Comparison of ENCODE assay signal across 11 cellular contexts in the genomic region with DNA sequence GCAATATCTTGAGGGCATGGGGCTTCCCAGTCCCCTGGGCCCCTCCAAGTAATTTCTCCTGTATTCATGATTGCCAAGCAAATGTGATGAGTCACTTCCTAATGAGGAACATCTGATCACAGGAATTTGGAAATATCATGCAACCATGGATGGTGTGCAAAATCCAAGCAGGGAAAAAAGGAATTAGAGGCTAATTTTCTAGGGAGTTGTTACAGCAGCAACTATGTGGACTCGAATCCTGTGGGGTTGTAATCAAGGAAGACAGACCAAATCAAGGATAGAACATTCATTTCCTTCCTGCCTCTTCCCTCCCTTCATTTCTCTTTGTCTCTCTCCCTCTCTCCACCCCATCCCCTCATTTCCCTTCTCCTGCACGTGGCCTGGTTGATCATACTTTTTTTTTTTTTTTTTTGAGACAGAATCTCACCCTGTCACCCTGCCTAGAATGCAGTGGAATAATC. TPM values are rescaled to one million over a fixed set of nuclear protein-coding genes. Genes with fewer than 3 reads are reported as not detected.
DNase-seq lines count a peak whose midpoint lies in the region; ATAC-seq and TF ChIP-seq lines count a peak whose summit lies in the region.
"Had no signal": no experiment of that assay in that cellular context is flagged by ENCODE, and none has a peak within 500 bp of the region (broad histone marks: within the 10 kb centered on the region; RNA-seq: fewer than 3 reads in every experiment).

No MANE protein-coding gene starts in this region.

- peaks cover 8% of the 10 kb centered on the region for H3K4me1 Mint-ChIP-seq in endothelial cell (ENCODE audit: unreplicated experiment)
- peaks cover 16% of the 10 kb centered on the region for H3K4me1 Mint-ChIP-seq in activated T-helper 1 cell treated with anti-CD3 and anti-CD28 coated beads, Interleukin-12 subunit alpha, Interleukin-12 subunit beta, Interleukin-2, Interleukin-4 antibody, amounts not matched to agents 30 ng/mL and 10 ng/mL and 1 ng/mL, durations not matched to agents 14 hours and 24 hours and 36 hours (ENCODE audit: low read depth)

- no peaks in the 10 kb centered on the region for H3K36me3 Mint-ChIP-seq in endothelial cell (ENCODE audit: low read depth, unreplicated experiment)
- peaks cover 2% of the 10 kb centered on the region for H3K36me3 Mint-ChIP-seq in activated T-helper 1 cell treated with anti-CD3 and anti-CD28 coated beads, Interleukin-12 subunit alpha, Interleukin-12 subunit beta, Interleukin-2, Interleukin-4 antibody, amounts not matched to agents 30 ng/mL and 10 ng/mL and 1 ng/mL, durations not matched to agents 14 hours and 24 hours and 36 hours (ENCODE audit: low read depth)
- H3K36me3 Mint-ChIP-seq: CD4-positive, alpha-beta memory T cell had no signal

- DNase-seq in left ventricle myocardium superior = no peak
- no peak for DNase-seq in right atrium auricular region (ENCODE audit: low spot score)
- DNase-seq in endothelial cell (ENCODE audit: low spot score) = no peak
- no peak for DNase-seq in RKO (ENCODE audit: low spot score)
- no peak for DNase-seq in activated T-helper 1 cell treated with anti-CD3 and anti-CD28 coated beads, Interleukin-12 subunit alpha, Interleukin-12 subunit beta, Interleukin-2, Interleukin-4 antibody, amounts not matched to agents 30 ng/mL and 10 ng/mL and 1 ng/mL, durations not matched to agents 14 hours and 24 hours and 36 hours (ENCODE audit: low spot score)
- no peak for DNase-seq in mucosa of gallbladder (ENCODE audit: low spot score)
- DNase-seq: activated naive CD4-positive, alpha-beta T cell treated with Interleukin-2 at 50 U/mL for 16 hours; CD4-positive, alpha-beta memory T cell; NCI-H1694 treated with DMSO at 0.1 percent for 48 hours; small intestine; T-helper 9 cell had no signal

- H3K27ac ChIP-seq in right atrium auricular region = no peak overlapping the region

- no peaks in the 10 kb centered on the region for H3K9me3 ChIP-seq in right atrium auricular region

- peaks cover 0 to 7% of the 10 kb centered on the region in 2 donors for H3K4me1 ChIP-seq in right atrium auricular region

- ATAC-seq in left ventricle myocardium superior = peak; percentile 69

- H3K4me3 Mint-ChIP-seq in endothelial cell (ENCODE audit: unreplicated experiment) = no peak overlapping the region
- no peak overlapping the region for H3K4me3 Mint-ChIP-seq in activated T-helper 1 cell treated with anti-CD3 and anti-CD28 coated beads, Interleukin-12 subunit alpha, Interleukin-12 subunit beta, Interleukin-2, Interleukin-4 antibody, amounts not matched to agents 30 ng/mL and 10 ng/mL and 1 ng/mL, durations not matched to agents 14 hours and 24 hours and 36 hours

- no peak overlapping the region for H3K4me3 ChIP-seq in right atrium auricular region

- intact Hi-C loops in left ventricle myocardium superior (cut with micrococcal nuclease) = no loop called here
- intact Hi-C loops in activated T-helper 1 cell treated with anti-CD3 and anti-CD28 coated beads, Interleukin-12 subunit alpha, Interleukin-12 subunit beta, Interleukin-2, Interleukin-4 antibody, amounts not matched to agents 30 ng/mL and 10 ng/mL and 1 ng/mL, durations not matched to agents 14 hours and 24 hours and 36 hours (cut with micrococcal nuclease) = no loop called here

- no peaks in the 10 kb centered on the region for H3K27me3 ChIP-seq in right atrium auricular region

- H3K36me3 ChIP-seq in right atrium auricular region = no peaks in the 10 kb centered on the region

- TF ChIP-seq CTCF in right atrium auricular region (IDR thresholded peaks at IDR 0.05) = no peak
- no peak for TF ChIP-seq CTCF in endothelial cell (IDR thresholded peaks at IDR 0.05; ENCODE audit: unreplicated experiment)

- H3K27ac Mint-ChIP-seq in endothelial cell (ENCODE audit: unreplicated experiment) = peak overlapping the region; percentile 61
- H3K27ac Mint-ChIP-seq in activated T-helper 1 cell treated with anti-CD3 and anti-CD28 coated beads, Interleukin-12 subunit alpha, Interleukin-12 subunit beta, Interleukin-2, Interleukin-4 antibody, amounts not matched to agents 30 ng/mL and 10 ng/mL and 1 ng/mL, durations not matched to agents 14 hours and 24 hours and 36 hours = no peak overlapping the region

- H3K27me3 Mint-ChIP-seq in endothelial cell (ENCODE audit: unreplicated experiment) = peaks cover 4% of the 10 kb centered on the region
- no peaks in the 10 kb centered on the region for H3K27me3 Mint-ChIP-seq in activated T-helper 1 cell treated with anti-CD3 and anti-CD28 coated beads, Interleukin-12 subunit alpha, Interleukin-12 subunit beta, Interleukin-2, Interleukin-4 antibody, amounts not matched to agents 30 ng/mL and 10 ng/mL and 1 ng/mL, durations not matched to agents 14 hours and 24 hours and 36 hours (ENCODE audit: insufficient read depth)
- H3K27me3 Mint-ChIP-seq: CD4-positive, alpha-beta memory T cell had no signal

- no peaks in the 10 kb centered on the region for H3K9me3 Mint-ChIP-seq in endothelial cell (ENCODE audit: unreplicated experiment)
- H3K9me3 Mint-ChIP-seq in activated T-helper 1 cell treated with anti-CD3 and anti-CD28 coated beads, Interleukin-12 subunit alpha, Interleukin-12 subunit beta, Interleukin-2, Interleukin-4 antibody, amounts not matched to agents 30 ng/mL and 10 ng/mL and 1 ng/mL, durations not matched to agents 14 hours and 24 hours and 36 hours = no peaks in the 10 kb centered on the region
- H3K9me3 Mint-ChIP-seq: CD4-positive, alpha-beta memory T cell had no signal

RNA-seq across cellular contexts. Expression of a gene that starts 23.9 kb away (rescaled TPM):
- total RNA-seq in left ventricle myocardium superior (24.7 TPM), right atrium auricular region (10 to 100 TPM; 16.4 to 25.8 TPM), endothelial cell (ENCODE audit: unreplicated experiment) (48.6 TPM), mucosa of gallbladder (102 TPM)
- 113 and 124 TPM in 2 replicates for total RNA-seq in activated T-helper 1 cell treated with anti-CD3 and anti-CD28 coated beads, Interleukin-12 subunit alpha, Interleukin-12 subunit beta, Interleukin-2, Interleukin-4 antibody, amounts not matched to agents 30 ng/mL and 10 ng/mL and 1 ng/mL, durations not matched to agents 14 hours and 24 hours and 36 hours

RNA-seq across cellular contexts. Expression of a gene that starts 31.4 kb away (rescaled TPM):
- total RNA-seq in left ventricle myocardium superior (0.32 TPM), right atrium auricular region (1 to 10 TPM in 1 of 2 donors, under 1 TPM in 1; 0.37 to 1.5 TPM), endothelial cell (ENCODE audit: unreplicated experiment) (2.2 TPM), mucosa of gallbladder (1.2 TPM)
- total RNA-seq in activated T-helper 1 cell treated with anti-CD3 and anti-CD28 coated beads, Interleukin-12 subunit alpha, Interleukin-12 subunit beta, Interleukin-2, Interleukin-4 antibody, amounts not matched to agents 30 ng/mL and 10 ng/mL and 1 ng/mL, durations not matched to agents 14 hours and 24 hours and 36 hours = 0.23 and 0.37 TPM in 2 replicates

RNA-seq across cellular contexts. Expression of a gene that starts 36.1 kb away (rescaled TPM):
- total RNA-seq in left ventricle myocardium superior (51.1 TPM), right atrium auricular region (10 to 100 TPM; 26.2 to 34.6 TPM), endothelial cell (ENCODE audit: unreplicated experiment) (94.3 TPM), mucosa of gallbladder (78.2 TPM)
- 126 and 134 TPM in 2 replicates for total RNA-seq in activated T-helper 1 cell treated with anti-CD3 and anti-CD28 coated beads, Interleukin-12 subunit alpha, Interleukin-12 subunit beta, Interleukin-2, Interleukin-4 antibody, amounts not matched to agents 30 ng/mL and 10 ng/mL and 1 ng/mL, durations not matched to agents 14 hours and 24 hours and 36 hours

RNA-seq across cellular contexts. Expression of a gene that starts 51.0 kb away (rescaled TPM):
- total RNA-seq in left ventricle myocardium superior (0.32 TPM), right atrium auricular region (not detected), endothelial cell (ENCODE audit: unreplicated experiment) (4.3 TPM), mucosa of gallbladder (1.2 TPM)
- total RNA-seq in activated T-helper 1 cell treated with anti-CD3 and anti-CD28 coated beads, Interleukin-12 subunit alpha, Interleukin-12 subunit beta, Interleukin-2, Interleukin-4 antibody, amounts not matched to agents 30 ng/mL and 10 ng/mL and 1 ng/mL, durations not matched to agents 14 hours and 24 hours and 36 hours = 2.8 and 2.9 TPM in 2 replicates

RNA-seq across cellular contexts. Expression of a gene that starts 58.6 kb away (rescaled TPM):
- total RNA-seq in left ventricle myocardium superior (0.77 TPM), right atrium auricular region (not detected), endothelial cell (ENCODE audit: unreplicated experiment) (2.6 TPM), mucosa of gallbladder (13.3 TPM)
- total RNA-seq in activated T-helper 1 cell treated with anti-CD3 and anti-CD28 coated beads, Interleukin-12 subunit alpha, Interleukin-12 subunit beta, Interleukin-2, Interleukin-4 antibody, amounts not matched to agents 30 ng/mL and 10 ng/mL and 1 ng/mL, durations not matched to agents 14 hours and 24 hours and 36 hours = 9.1 and 11.2 TPM in 2 replicates
